Comparison of ENCODE assay signal across 1 cellular context in the genomic region with DNA sequence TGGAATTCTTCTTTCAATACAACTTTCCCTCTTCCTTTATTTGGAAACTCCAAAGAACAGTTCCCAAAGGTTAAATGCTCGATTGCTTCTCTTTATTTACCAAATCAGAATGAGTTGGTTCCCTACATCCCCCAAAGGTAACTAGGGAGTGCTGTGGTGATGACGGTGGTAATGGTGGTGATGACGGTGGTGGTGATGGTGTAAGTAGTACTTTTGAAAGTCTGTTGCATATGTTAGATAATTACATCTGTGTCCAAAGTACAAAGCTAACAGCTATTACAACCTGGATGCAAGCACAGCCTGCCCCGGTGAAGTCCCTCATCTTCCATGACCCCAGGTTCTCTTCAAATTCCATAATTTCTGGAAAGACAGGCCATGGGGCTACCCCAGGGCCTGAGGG.
TF ChIP-seq lines count a peak whose summit lies in the region.

No MANE protein-coding gene starts in this region.

TF ChIP-seq in WTC11, 78 proteins besides CTCF, POLR2A, EP300 and RAD21 (continued from another document):
- TF ChIP-seq, protein P1, sequence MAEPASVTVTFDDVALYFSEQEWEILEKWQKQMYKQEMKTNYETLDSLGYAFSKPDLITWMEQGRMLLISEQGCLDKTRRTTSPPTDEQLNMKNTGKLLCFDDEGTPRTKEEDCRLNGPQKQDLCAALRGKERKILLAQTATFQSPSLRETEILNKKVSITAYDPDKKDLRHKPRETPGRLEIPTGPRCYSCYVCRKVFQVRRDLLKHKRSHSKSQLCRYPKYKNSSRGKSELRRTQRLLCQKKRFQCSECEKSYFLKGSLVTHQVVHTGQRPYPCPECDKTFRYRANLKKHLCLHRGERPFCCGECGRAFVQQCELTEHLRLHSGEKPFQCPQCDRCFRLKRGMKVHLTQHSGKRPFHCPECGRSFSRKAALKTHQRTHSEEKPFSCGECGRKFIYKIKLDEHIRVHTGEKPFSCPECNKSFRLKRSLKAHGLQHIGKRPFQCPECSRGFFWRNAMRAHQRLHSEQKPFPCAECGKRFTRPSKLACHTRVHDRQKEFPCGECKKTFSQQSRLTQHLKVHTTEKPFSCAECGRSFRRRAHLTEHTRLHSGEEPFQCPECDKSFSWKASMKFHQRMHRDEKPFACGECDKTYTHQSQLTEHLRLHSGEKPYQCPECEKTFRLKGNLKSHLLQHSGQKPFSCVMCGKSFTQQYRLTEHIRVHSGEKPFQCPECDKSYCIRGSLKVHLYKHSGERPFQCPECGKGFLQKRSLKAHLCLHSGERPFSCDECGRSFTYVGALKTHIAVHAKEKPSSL (CRISPR knock-in tag; conservative IDR thresholded peaks at IDR 0.05): no peak
